8 cellular contexts compared by ENCODE assay signal in genomic region chrX:16718824-16719333, GRCh38. TPM values are rescaled to one million over a fixed set of nuclear protein-coding genes. Genes with fewer than 3 reads are reported as not detected.
DNase-seq lines count a peak whose midpoint lies in the region; ATAC-seq, FAIRE-seq and TF ChIP-seq lines count a peak whose summit lies in the region.

No MANE protein-coding gene starts in this region.

- peaks cover 35% of the 10 kb centered on the region for H3K4me1 ChIP-seq in HepG2 (ENCODE audit: insufficient read depth, low read length)
- peaks cover 0 to 4% of the 10 kb centered on the region in 2 donors for H3K4me1 ChIP-seq in uterus

- TF ChIP-seq CTCF in HepG2 (CRISPR knock-in tag; IDR thresholded peaks at IDR 0.05), result no peak
- TF ChIP-seq CTCF in uterus (IDR thresholded peaks at IDR 0.05), result no peak

- no peak for FAIRE-seq in HepG2 (lab: Jason Lieb, UNC)

- H3K27ac ChIP-seq in HepG2 (ENCODE audit: extremely low read length, insufficient read depth, low read length) (peak overlapping the region; percentile 98), uterus (peak overlapping the region; percentile 89 to 93)

- no peaks in the 10 kb centered on the region for H3K9me3 Mint-ChIP-seq in activated naive CD4-positive, alpha-beta T cell treated with anti-CD3 and anti-CD28 coated beads, Interleukin-2, amount 50 U/mL, for 72 hours

- H3K27ac Mint-ChIP-seq in activated naive CD4-positive, alpha-beta T cell treated with anti-CD3 and anti-CD28 coated beads, Interleukin-2, amount 50 U/mL, for 72 hours, result peak overlapping the region; percentile 96 to 97

- no peak overlapping the region for H2AFZ ChIP-seq in HepG2 (ENCODE audit: low read length)

- H3K36me3 Mint-ChIP-seq in activated naive CD4-positive, alpha-beta T cell treated with anti-CD3 and anti-CD28 coated beads, Interleukin-2, amount 50 U/mL, for 72 hours, result peaks cover 5% of the 10 kb centered on the region in 2 donors

- H3K27me3 ChIP-seq in HepG2 (ENCODE audit: control insufficient read depth in 1 of 2, insufficient read depth in 2 of 2, low read length in 2 of 2) (no peaks in the 10 kb centered on the region; a peak in 1 of 5 replicates), uterus (no peaks in the 10 kb centered on the region)

- H3K79me2 ChIP-seq in HepG2 (ENCODE audit: insufficient read depth, low read length), result peaks cover 31% of the 10 kb centered on the region

- TF ChIP-seq EP300 in HepG2 (IDR thresholded peaks at IDR 0.05; ENCODE audit: low read depth in 2 of 2, low read length in 2 of 2) (no peak), HepG2 (CRISPR knock-in tag; IDR thresholded peaks at IDR 0.05; ENCODE audit: borderline replicate concordance) (no peak)

- in situ Hi-C loops in HepG2 (cut with HindIII; ENCODE audit: extremely low pct_ligation_motif_present, low pct_unique_long_range_greater_than_20kb), result no loop called here

- H3K36me3 ChIP-seq in HepG2 (replicated peaks in 1 of 2; ENCODE audit: control insufficient read depth in 1 of 2, insufficient read depth in 2 of 2, low read length in 2 of 2) (no peaks in the 10 kb centered on the region), uterus (no peaks in the 10 kb centered on the region)

- H3K9ac ChIP-seq in HepG2 (ENCODE audit: insufficient read depth, low read depth, low read length), result peak overlapping the region; percentile 86

- 14% methylated on average over 5 of the region's 6 CpGs for WGBS in HepG2 (ENCODE audit: low lambda C conversion rate)

- H3K4me3 ChIP-seq in HepG2 (replicated peaks in 1 of 3; ENCODE audit: insufficient read depth in 1 of 3, low read depth in 2 of 3, low read length in 3 of 3), result peak overlapping the region; percentile 53 to 87 (median 59)
- H3K4me3 ChIP-seq in uterus, result peak overlapping the region; percentile 70 to 97

- no peaks in the 10 kb centered on the region for H3K9me3 ChIP-seq in HepG2 (ENCODE audit: low read length)
- H3K9me3 ChIP-seq in uterus, result no peaks in the 10 kb centered on the region

- ATAC-seq in GM19023 (IDR thresholded peaks at IDR 0.05; ENCODE audit: unreplicated experiment) (peak; percentile 36), HG02973 (IDR thresholded peaks at IDR 0.05; ENCODE audit: unreplicated experiment) (peak; percentile 40), HepG2 (no peak)
- ATAC-seq in activated naive CD4-positive, alpha-beta T cell treated with anti-CD3 and anti-CD28 coated beads, Interleukin-2, amount 50 U/mL, for 72 hours, result peak in 1 of 2 donors; percentile 8

- intact Hi-C loops in HepG2 (cut with micrococcal nuclease; ENCODE audit: unreplicated experiment) (loop anchor here (10.0 kb wide), 2 partner anchors 66 to 1844 kb away; partner anchors contain the start of genes FANCB, MOSPD2 and TXLNG), uterus (cut with DNase I; ENCODE audit: low total_unique reads) (no loop called here)

- CTCF ChIA-PET in HepG2 (lab: Yijun Ruan, JAX; ENCODE audit: low intra/inter-chr PET ratio, low total read pairs), result no interaction called here

- H4K20me1 ChIP-seq in HepG2 (ENCODE audit: insufficient read depth, low read length), result no peaks in the 10 kb centered on the region

- no peak for TF ChIP-seq POLR2A in HepG2 (IDR thresholded peaks at IDR 0.05; ENCODE audit: insufficient read depth in 1 of 2, low read depth in 2 of 2, low read length in 2 of 2)
- no peak for TF ChIP-seq POLR2A in uterus (IDR thresholded peaks at IDR 0.05)

- TF ChIP-seq RAD21 in HepG2 (CRISPR knock-in tag; IDR thresholded peaks at IDR 0.05), result no peak

- POLR2A ChIA-PET in HepG2 (lab: Yijun Ruan, JAX), result interaction anchor here (0.7 to 2.2 kb wide), 16 partner anchors 8 to 929 kb away, joined by 3 to 72 read pairs (median 5); partner anchors contain the start of gene TXLNG

- peak overlapping the region; percentile 95 for H3K4me2 ChIP-seq in HepG2 (ENCODE audit: low read depth, low read length)

- TSS peak; percentile 100 for BruUV-seq in HepG2 (replicated peaks; lab: Mats Ljungman, UMichigan)

- DNase-seq in activated naive CD4-positive, alpha-beta T cell treated with anti-CD3 and anti-CD28 coated beads, Interleukin-2, amount 50 U/mL, for 72 hours (ENCODE audit: low spot score in 2 of 2), result no peak
- DNase-seq in HepG2 (ENCODE audit: low spot score) (no peak), uterus (no peak), SHP77 treated with DMSO at 0.1 percent for 48 hours (lab: John Stamatoyannopoulos, UW) (no peak), NOMO-1 treated with dmso at 0.1 percent for 144 hours (lab: John Stamatoyannopoulos, UW; ENCODE audit: unreplicated experiment) (no peak), NCI-H2029 treated with DMSO at 0.1 percent for 48 hours (lab: John Stamatoyannopoulos, UW) (no peak)

TF ChIP-seq in HepG2, 621 proteins besides CTCF, POLR2A, EP300 and RAD21 (continues in another document):
- TF ChIP-seq ZNF552 (CRISPR knock-in tag; IDR thresholded peaks at IDR 0.05; ENCODE audit: borderline replicate concordance) (no peak), HIC2 (CRISPR knock-in tag; IDR thresholded peaks at IDR 0.05; ENCODE audit: low read depth) (no peak), TP53 (CRISPR knock-in tag; conservative IDR thresholded peaks at IDR 0.05) (no peak)

RNA-seq across cellular contexts. Expression of gene SYAP1, which starts 0.5 kb away (rescaled TPM):
- 10 to 100 TPM; 16.8 to 19.5 TPM for total RNA-seq in activated naive CD4-positive, alpha-beta T cell treated with anti-CD3 and anti-CD28 coated beads, Interleukin-2, amount 50 U/mL, for 72 hours
- total RNA-seq in HepG2 (2016; rRNA removed; fragmentation: Illumina TruSeq; extraction: Trizol) (18.5 and 25.3 TPM in 2 replicates), uterus (10 to 100 TPM; 14.9 to 31.2 (median 19.3) TPM)
- total RNA-seq in HepG2 (2016; cell fraction: cytosol; rRNA removed; fragmentation: Illumina TruSeq; extraction: Trizol; ENCODE audit: low read depth), result 1.8 and 2.4 TPM in 2 replicates
- 17.7 and 30.0 TPM in 2 replicates for total RNA-seq in HepG2 (2016; cell fraction: insoluble cytoplasmic fraction; rRNA removed; fragmentation: Illumina TruSeq; extraction: Trizol)
- 6.9 and 7.3 TPM in 2 replicates for total RNA-seq in HepG2 (2016; cell fraction: membrane; rRNA removed; fragmentation: Illumina TruSeq; extraction: Trizol)
- total RNA-seq in HepG2 (2016; cell fraction: nucleus; rRNA removed; fragmentation: Illumina TruSeq; extraction: Trizol), result 10.0 and 11.8 TPM in 2 replicates
- polyA plus RNA-seq in HepG2 (2011; rRNA removed), result 4.3 and 4.9 TPM in 2 replicates
- 4.1 and 4.7 TPM in 2 replicates for polyA plus RNA-seq in HepG2 (2011; cell fraction: cytosol; rRNA removed)
- 1.4 and 2.1 TPM in 2 replicates for polyA plus RNA-seq in HepG2 (2011; cell fraction: nucleus; rRNA removed)
- 9.0 and 13.4 TPM in 2 replicates for polyA plus RNA-seq in HepG2 (2012)
- polyA plus RNA-seq in HepG2 (2016; cell fraction: cytosol; fragmentation: Illumina TruSeq; extraction: Trizol; ENCODE audit: low read depth), result 2.0 and 2.2 TPM in 2 replicates
- 29.4 TPM in 2 replicates for polyA plus RNA-seq in HepG2 (2016; cell fraction: insoluble cytoplasmic fraction; fragmentation: Illumina TruSeq; extraction: Trizol; ENCODE audit: low read depth)
- 4.6 and 4.9 TPM in 2 replicates for polyA plus RNA-seq in HepG2 (2016; cell fraction: membrane; fragmentation: Illumina TruSeq; extraction: Trizol; ENCODE audit: low read depth)
- 10.1 and 12.0 TPM in 2 replicates for polyA plus RNA-seq in HepG2 (2016; cell fraction: nucleus; fragmentation: Illumina TruSeq; extraction: Trizol; ENCODE audit: insufficient read depth, low read depth)
- 3.2 and 10.1 TPM in 2 replicates for polyA minus RNA-seq in HepG2 (2011; rRNA and poly(A)+ RNA removed; ENCODE audit: low replicate concordance)
- polyA minus RNA-seq in HepG2 (2011; cell fraction: cytosol; rRNA and poly(A)+ RNA removed), result 3.6 and 4.2 TPM in 2 replicates
- 5.7 and 5.9 TPM in 2 replicates for polyA minus RNA-seq in HepG2 (2011; cell fraction: nucleus; rRNA and poly(A)+ RNA removed)

RNA-seq across cellular contexts. Expression of gene CTPS2, which starts 6.4 kb away (rescaled TPM):
- 1 to 10 TPM; 2.0 to 8.4 TPM for total RNA-seq in activated naive CD4-positive, alpha-beta T cell treated with anti-CD3 and anti-CD28 coated beads, Interleukin-2, amount 50 U/mL, for 72 hours
- total RNA-seq in HepG2 (2016; rRNA removed; fragmentation: Illumina TruSeq; extraction: Trizol) (26.1 and 32.2 TPM in 2 replicates), uterus (10 to 100 TPM in 2 of 4 donors, 1 to 10 TPM in 2; 7.1 to 48.9 (median 14.8) TPM)
- total RNA-seq in HepG2 (2016; cell fraction: cytosol; rRNA removed; fragmentation: Illumina TruSeq; extraction: Trizol; ENCODE audit: low read depth), result 5.7 and 7.5 TPM in 2 replicates
- total RNA-seq in HepG2 (2016; cell fraction: insoluble cytoplasmic fraction; rRNA removed; fragmentation: Illumina TruSeq; extraction: Trizol), result 23.8 and 33.8 TPM in 2 replicates
- total RNA-seq in HepG2 (2016; cell fraction: membrane; rRNA removed; fragmentation: Illumina TruSeq; extraction: Trizol), result 10.1 and 10.8 TPM in 2 replicates
- 23.4 and 23.8 TPM in 2 replicates for total RNA-seq in HepG2 (2016; cell fraction: nucleus; rRNA removed; fragmentation: Illumina TruSeq; extraction: Trizol)
- 8.3 and 10.3 TPM in 2 replicates for polyA plus RNA-seq in HepG2 (2011; rRNA removed)
- 5.8 and 7.1 TPM in 2 replicates for polyA plus RNA-seq in HepG2 (2011; cell fraction: cytosol; rRNA removed)
- 7.3 and 8.8 TPM in 2 replicates for polyA plus RNA-seq in HepG2 (2011; cell fraction: nucleus; rRNA removed)
- polyA plus RNA-seq in HepG2 (2012), result 11.7 and 14.7 TPM in 2 replicates
- polyA plus RNA-seq in HepG2 (2016; cell fraction: cytosol; fragmentation: Illumina TruSeq; extraction: Trizol; ENCODE audit: low read depth), result 2.5 TPM in 2 replicates
- 26.9 and 27.1 TPM in 2 replicates for polyA plus RNA-seq in HepG2 (2016; cell fraction: insoluble cytoplasmic fraction; fragmentation: Illumina TruSeq; extraction: Trizol; ENCODE audit: low read depth)
- 6.7 and 8.0 TPM in 2 replicates for polyA plus RNA-seq in HepG2 (2016; cell fraction: membrane; fragmentation: Illumina TruSeq; extraction: Trizol; ENCODE audit: low read depth)
- polyA plus RNA-seq in HepG2 (2016; cell fraction: nucleus; fragmentation: Illumina TruSeq; extraction: Trizol; ENCODE audit: insufficient read depth, low read depth), result 34.0 and 40.8 TPM in 2 replicates
- polyA minus RNA-seq in HepG2 (2011; rRNA and poly(A)+ RNA removed; ENCODE audit: low replicate concordance), result 10.5 and 22.3 TPM in 2 replicates
- 11.4 and 11.9 TPM in 2 replicates for polyA minus RNA-seq in HepG2 (2011; cell fraction: cytosol; rRNA and poly(A)+ RNA removed)
- polyA minus RNA-seq in HepG2 (2011; cell fraction: nucleus; rRNA and poly(A)+ RNA removed), result 21.0 and 28.7 TPM in 2 replicates
